In genomic region chr20:33291830-33292355, GRCh38 we compare ENCODE assay signal across 8 cellular contexts. TPM values are rescaled to one million over a fixed set of nuclear protein-coding genes. Genes with fewer than 3 reads are reported as not detected.
A peak's percentile ranks its signal among the peaks of the same experiment; 100 is the strongest.
DNase-seq lines count a peak whose midpoint lies in the region; ATAC-seq and TF ChIP-seq lines count a peak whose summit lies in the region.

No MANE protein-coding gene starts in this region.

- H3K36me3 ChIP-seq in kidney epithelial cell (ENCODE audit: control insufficient read depth, insufficient read depth, low read length), result no peaks in the 10 kb centered on the region

- TF ChIP-seq CTCF in astrocyte of the cerebellum (IDR thresholded peaks at IDR 0.05; ENCODE audit: low read depth, low read length, missing control alignments), result peak; percentile 88
- TF ChIP-seq CTCF in kidney epithelial cell (IDR thresholded peaks at IDR 0.05; ENCODE audit: insufficient read depth, low read length, poor library complexity, severe bottlenecking), result peak; percentile 86

- ATAC-seq in HG02938 (IDR thresholded peaks at IDR 0.05; ENCODE audit: unreplicated experiment), result no peak
- no peak for ATAC-seq in HG03095 (IDR thresholded peaks at IDR 0.05; ENCODE audit: unreplicated experiment)

- H3K4me3 ChIP-seq in astrocyte of the cerebellum (ENCODE audit: low read depth, low read length) (no peak overlapping the region), kidney epithelial cell (ENCODE audit: low read depth, low read length) (no peak overlapping the region)

- peak; percentile 80 for DNase-seq in D341Med (ENCODE audit: low spot score)
- peak; percentile 50 for DNase-seq in KBM-7
- DNase-seq in T-helper 9 cell, result peak; percentile 66
- DNase-seq in astrocyte of the cerebellum (ENCODE audit: low read depth), result no peak
- no peak for DNase-seq in kidney epithelial cell (ENCODE audit: low read depth)
- DNase-seq in stimulated activated CD4-positive, alpha-beta T cell treated with anti-CD3 and anti-CD28 coated beads, TNF-alpha, amount 100 ng/mL, for 1 hour (ENCODE audit: low read depth in 3 of 3, low spot score in 1 of 3), result peak; percentile 25 to 63 (median 42)

- in situ Hi-C loops in KBM-7 (cut with MboI; ENCODE audit: low pct_unique_long_range_greater_than_20kb, low sequenced_read_pairs) (no loop called here), astrocyte of the cerebellum (cut with HindIII; ENCODE audit: low sequenced_read_pairs) (no loop called here)

- H3K27me3 ChIP-seq in kidney epithelial cell (ENCODE audit: control insufficient read depth, insufficient read depth, low read length), result no peaks in the 10 kb centered on the region

RNA-seq across cellular contexts. Expression of gene BPIFB1, which starts 8.9 kb away (rescaled TPM):
- total RNA-seq in kidney epithelial cell, result not detected in 2 replicates

RNA-seq across cellular contexts. Expression of gene BPIFA1, which starts 56.1 kb away (rescaled TPM):
- total RNA-seq in kidney epithelial cell, result not detected in 2 replicates

Comparison
In these comparisons a context has a peak if more than half of its experiments do, and no peak if none do; other contexts are left out.
1. DNase-seq: peak in D341Med (single experiment), KBM-7 (single experiment), T-helper 9 cell (single experiment) and stimulated activated CD4-positive, alpha-beta T cell treated with anti-CD3 and anti-CD28 coated beads, TNF-alpha, amount 100 ng/mL, for 1 hour (3 of 3); none in astrocyte of the cerebellum (single experiment) and kidney epithelial cell (single experiment).